ENCODE assay signal across 35 cellular contexts in the genomic region with DNA sequence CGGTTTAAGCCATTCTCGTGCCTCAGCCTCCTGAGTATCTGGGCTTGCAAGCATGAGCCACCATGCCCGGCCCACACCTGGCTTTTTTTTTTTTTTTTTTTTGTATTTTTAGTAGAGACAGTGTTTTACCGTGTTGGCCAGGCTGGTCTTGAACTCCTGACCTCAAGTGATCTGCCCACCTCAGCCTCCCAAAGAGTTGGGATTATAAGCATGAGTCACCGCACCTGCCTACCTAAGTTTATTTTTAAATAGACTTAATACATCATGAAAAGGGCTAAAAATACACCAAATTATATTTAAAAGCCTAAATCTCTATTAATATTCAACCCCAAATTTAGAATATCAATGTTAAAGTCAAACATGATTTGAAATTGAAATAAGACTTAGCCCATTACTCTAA.
"Had no signal": no experiment of that assay in that cellular context is flagged by ENCODE, and none has a peak within 500 bp of the region (broad histone marks: within the 10 kb centered on the region; RNA-seq: fewer than 3 reads in every experiment).

No MANE protein-coding gene starts in this region.

- H3K4me3 ChIP-seq: MG63 had no signal

- H3K4me2 ChIP-seq: KMS-11 had no signal

- H3K36me3 ChIP-seq: MG63 had no signal

- H3K9me3 ChIP-seq: MG63 had no signal

- H3K27me3 ChIP-seq: MG63 had no signal

- H3K27ac ChIP-seq: KMS-11 had no signal

- H3K9ac ChIP-seq: KMS-11 had no signal

- DNase-seq: Karpas-422, Kasumi-1, MG63, MM.1S, MV-4-11, NCI-H1048, NCI-H1092, NCI-H1092 treated with DMSO at 0.1 percent for 48 hours, NCI-H1105, NCI-H1105 treated with DMSO at 0.1 percent for 48 hours, NCI-H1417, NCI-H1417 treated with DMSO at 0.1 percent for 48 hours, NCI-H1436, NCI-H1436 treated with DMSO at 0.1 percent for 48 hours, NCI-H146, NCI-H1694, NCI-H1694 treated with DMSO at 0.1 percent for 48 hours, NCI-H187, NCI-H187 treated with DMSO at 0.1 percent for 48 hours, NCI-H1930, NCI-H2029, NCI-H2029 treated with DMSO at 0.1 percent for 48 hours, NCI-H2081, NCI-H2081 treated with DMSO at 0.1 percent for 48 hours, NCI-H2107, NCI-H2171, NCI-H2171 treated with DMSO at 0.1 percent for 48 hours, NCI-H2227 treated with DMSO at 0.1 percent for 48 hours, NCI-H226, NCI-H345, NCI-H446, NCI-H446 treated with DMSO at 0.1 percent for 48 hours, NCI-H510A, NCI-H510A treated with DMSO at 0.1 percent for 48 hours had no signal
